10 cellular contexts compared by ENCODE assay signal in genomic region chr6:37173573-37174195, GRCh38. TPM values are rescaled to one million over a fixed set of nuclear protein-coding genes. Genes with fewer than 3 reads are reported as not detected.
DNase-seq lines count a peak whose midpoint lies in the region; ATAC-seq, FAIRE-seq and TF ChIP-seq lines count a peak whose summit lies in the region.
"Had no signal": no experiment of that assay in that cellular context is flagged by ENCODE, and none has a peak within 500 bp of the region (broad histone marks: within the 10 kb centered on the region; RNA-seq: fewer than 3 reads in every experiment).

No MANE protein-coding gene starts in this region.

- H3K9me3 Mint-ChIP-seq in GM23338, result peaks cover 2% of the 10 kb centered on the region; the same call in 2 of the 3 replicates

- H3K4me2 ChIP-seq in GM23338, result peak overlapping the region; percentile 73; the same call in 1 of the 2 replicates
- no peak overlapping the region; the same call in 1 of the 2 replicates for H3K4me2 ChIP-seq in OCI-LY7 (ENCODE audit: low read length)

- H3K4me1 Mint-ChIP-seq in GM23338, result peaks cover 39% of the 10 kb centered on the region

- no peak for DNase-seq in GM23338 (ENCODE audit: low spot score)
- DNase-seq in activated CD4-positive, alpha-beta T cell treated with anti-CD3 and anti-CD28 coated beads, Interleukin-2, amount 50 U/mL, for 1 hour, result peak; percentile 14
- peak; percentile 34 for DNase-seq in effector CD4-positive, alpha-beta T cell
- peak; percentile 72 for DNase-seq in stimulated activated CD4-positive, alpha-beta T cell treated with anti-CD3 and anti-CD28 coated beads, Interleukin-4, amount 100 ng/mL, for 24 hours
- DNase-seq in H54 (ENCODE audit: insufficient read length, low spot score), result no peak
- DNase-seq in OCI-LY7 (ENCODE audit: low spot score), result no peak
- no peak for DNase-seq in amniotic stem cell (lab: John Stamatoyannopoulos, UW)
- DNase-seq: H7 had no signal

- peaks cover 30% of the 10 kb centered on the region for H3K36me3 ChIP-seq in GM23338 (ENCODE audit: insufficient read depth)
- peaks cover 55% of the 10 kb centered on the region for H3K36me3 ChIP-seq in OCI-LY7 (ENCODE audit: insufficient read depth, low read length)

- peak overlapping the region; percentile 53; the same call in 1 of the 2 replicates for H3K27ac ChIP-seq in GM23338 (ENCODE audit: low read depth)
- no peak overlapping the region for H3K27ac ChIP-seq in OCI-LY7 (ENCODE audit: low read depth, low read length, poor library complexity, severe bottlenecking)

- H3F3A ChIP-seq in GM23338 (replicated peaks; ENCODE audit: low read depth), result peaks cover 37% of the 10 kb centered on the region

- H3K27me3 Mint-ChIP-seq in GM23338 (ENCODE audit: insufficient read depth, low read depth, poor library complexity), result peaks cover 18% of the 10 kb centered on the region

- H3K4me3 Mint-ChIP-seq in GM23338, result peak overlapping the region; percentile 20; the same call in 1 of the 3 replicates

- H3K9me2 ChIP-seq in GM23338 (ENCODE audit: insufficient read depth), result no peaks in the 10 kb centered on the region
- H3K9me2 ChIP-seq in OCI-LY7 (ENCODE audit: insufficient read depth, low read length), result no peaks in the 10 kb centered on the region

- H2AFZ ChIP-seq in GM23338, result no peak overlapping the region
- no peak overlapping the region for H2AFZ ChIP-seq in OCI-LY7 (ENCODE audit: low read length)

- H3K36me3 Mint-ChIP-seq in GM23338 (ENCODE audit: low read depth), result peaks cover 49% of the 10 kb centered on the region

- ATAC-seq in GM23338 (no peak), GM21717 (IDR thresholded peaks at IDR 0.05; ENCODE audit: unreplicated experiment) (no peak)

- BruUV-seq in OCI-LY7 (replicated peaks; lab: Mats Ljungman, UMichigan), result no TSS peak

- no peak for TF ChIP-seq CTCF in GM23338 (conservative IDR thresholded peaks at IDR 0.05; ENCODE audit: low read depth in 2 of 2)
- TF ChIP-seq CTCF in OCI-LY7 (conservative IDR thresholded peaks at IDR 0.05; ENCODE audit: low read length), result no peak

- peaks cover 30% of the 10 kb centered on the region for H4K20me1 ChIP-seq in GM23338 (replicated peaks; ENCODE audit: insufficient read depth)
- H4K20me1 ChIP-seq in OCI-LY7 (ENCODE audit: insufficient read depth, low read length), result peaks cover 13% of the 10 kb centered on the region

- H3K27ac Mint-ChIP-seq in GM23338, result no peak overlapping the region

- POLR2A ChIA-PET in OCI-LY7 (lab: Charles Lee), result interaction anchor here (4.8 kb wide), 1 partner anchor 122 kb away, joined by 40 read pairs; no protein-coding TSS in a partner anchor

- intact Hi-C loops in OCI-LY7 (cut with micrococcal nuclease; ENCODE audit: unreplicated experiment), result loop anchor here (10.0 kb wide), 1 partner anchor 409 kb away; no protein-coding TSS in a partner anchor

- no peaks in the 10 kb centered on the region for H3K9me3 ChIP-seq in OCI-LY7 (ENCODE audit: low read length)

- H3K4me3 ChIP-seq in GM23338 (0 out of 2 replicates have a peak overlapping the region, but pooled peaks have one; percentile 64), OCI-LY7 (ENCODE audit: low read depth, low read length, poor library complexity, severe bottlenecking) (no peak overlapping the region)

- peaks cover 11% of the 10 kb centered on the region for H3K4me1 ChIP-seq in GM23338 (ENCODE audit: insufficient read depth)
- peaks cover 20% of the 10 kb centered on the region for H3K4me1 ChIP-seq in OCI-LY7 (ENCODE audit: insufficient read depth, low read length, poor library complexity, severe bottlenecking)

- no peak for FAIRE-seq in H54 (lab: Jason Lieb, UNC)
- FAIRE-seq: G401.6 had no signal

- CTCF ChIA-PET in OCI-LY7 (lab: Charles Lee; ENCODE audit: unreplicated experiment), result no interaction called here

- no peak for TF ChIP-seq POLR2A in H54 (IDR thresholded peaks at IDR 0.05; ENCODE audit: low read depth, low read length)

- H3K79me2 ChIP-seq in GM23338 (replicated peaks; ENCODE audit: insufficient read depth) (peaks cover 42% of the 10 kb centered on the region), OCI-LY7 (ENCODE audit: insufficient read depth, low read depth, low read length) (peaks cover 20% of the 10 kb centered on the region; the same call in 1 of the 2 replicates)

- H3K27me3 ChIP-seq in GM23338 (ENCODE audit: insufficient read depth), result no peaks in the 10 kb centered on the region

TF ChIP-seq in GM23338, 12 proteins besides CTCF, POLR2A, EP300 and RAD21:
- TF ChIP-seq STAT1 (IDR thresholded peaks at IDR 0.05; ENCODE audit: unreplicated experiment) (no peak), REST (IDR thresholded peaks at IDR 0.05; ENCODE audit: unreplicated experiment) (no peak)

RNA-seq across cellular contexts. Expression of gene PIM1, which starts 3.7 kb away (rescaled TPM):
- 64.0 and 74.2 TPM in 2 replicates for total RNA-seq in GM23338 (2014; rRNA removed; shearing (Covaris generic))
- polyA plus RNA-seq in GM23338 (2016; fragmentation: Nextera tagmentation; extraction: Ambion mirVana), result 43.7 and 46.0 TPM in 2 replicates
- 27.4 and 31.4 TPM in 2 replicates for total RNA-seq in OCI-LY7 (2014; rRNA removed; shearing (Covaris generic))
- 24.7 and 35.8 TPM in 2 replicates for total RNA-seq in OCI-LY7 (2022)

Comparison
In these comparisons a context has a peak if more than half of its experiments do, and no peak if none do; other contexts are left out.
1. DNase-seq: peak in activated CD4-positive, alpha-beta T cell treated with anti-CD3 and anti-CD28 coated beads, Interleukin-2, amount 50 U/mL, for 1 hour (single experiment), effector CD4-positive, alpha-beta T cell (single experiment) and stimulated activated CD4-positive, alpha-beta T cell treated with anti-CD3 and anti-CD28 coated beads, Interleukin-4, amount 100 ng/mL, for 24 hours (single experiment); none in GM23338 (single experiment), H54 (single experiment), OCI-LY7 (single experiment) and amniotic stem cell (single experiment).